ENCODE assay signal across 23 cellular contexts in the genomic region with DNA sequence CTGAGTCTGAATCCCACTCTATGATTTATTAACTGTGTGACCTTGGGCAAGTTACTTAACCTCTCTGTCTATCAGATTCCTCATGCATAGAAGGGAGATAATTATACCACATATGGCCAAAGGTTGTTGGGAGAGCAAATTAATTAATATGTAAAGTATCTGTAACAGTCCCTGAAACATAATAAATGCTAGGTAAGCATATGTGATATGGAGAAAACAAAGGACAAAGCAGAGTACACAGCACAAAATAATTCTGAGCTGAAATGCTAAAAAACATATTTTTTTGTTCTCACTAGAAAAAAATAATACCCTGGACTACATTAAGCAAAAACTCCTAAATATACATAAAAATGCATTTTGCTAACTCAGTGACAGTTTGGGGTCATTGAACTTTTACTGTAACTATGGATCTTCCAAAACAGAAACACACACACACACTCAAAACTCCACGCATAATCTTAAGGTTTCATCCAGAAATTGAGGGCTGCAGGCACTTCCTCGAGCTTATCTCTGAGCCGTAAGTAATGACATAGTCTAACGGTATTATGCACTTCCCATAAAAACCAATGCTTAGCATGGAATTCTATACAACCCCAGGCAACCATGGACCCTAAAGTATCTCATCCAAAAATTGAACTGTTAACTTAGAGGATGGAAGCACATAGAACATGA.
"Had no signal": no experiment of that assay in that cellular context is flagged by ENCODE, and none has a peak within 500 bp of the region (broad histone marks: within the 10 kb centered on the region; RNA-seq: fewer than 3 reads in every experiment).

No MANE protein-coding gene starts in this region.

- H3K4me3 ChIP-seq: gastroesophageal sphincter, neural progenitor cell, uterus had no signal

- H3K4me2 ChIP-seq: neural progenitor cell had no signal

- H3K9me3 ChIP-seq: gastroesophageal sphincter, uterus had no signal

- FAIRE-seq: colon had no signal

- DNase-seq: activated CD4-positive, alpha-beta T cell treated with anti-CD3 and anti-CD28 coated beads, Interleukin-2, amount 10 ng/mL, durations not matched to agents 7 days and 5 days; activated CD8-positive, alpha-beta T cell treated with anti-CD3 and anti-CD28 coated beads, Interleukin-2, amount 10 ng/mL, durations not matched to agents 7 days and 5 days; activated gamma-delta T cell treated with Interleukin-2 at 50 U/mL for 16 hours; aorta; caudate nucleus; effector memory CD4-positive, alpha-beta T cell; head of caudate nucleus; islet precursor cell; left cardiac atrium; naive B cell; posterior cingulate gyrus; stimulated activated CD4-positive, alpha-beta T cell treated with anti-CD3 and anti-CD28 coated beads, Interleukin-2, amount 100 ng/mL, for 48 hours; stimulated activated CD8-positive, alpha-beta memory T cell treated with anti-CD3 and anti-CD28 coated beads, Interleukin-4, amount 100 ng/mL, for 48 hours; stimulated activated naive B cell treated with anti-CD40 and anti-IgM and Interleukin-4, amounts not matched to agents 10 μg/mL and 1 μg/mL and 100 μg/mL, for 72 hours; T-helper 9 cell; trophoblast cell; uterus had no signal

- H3K27ac ChIP-seq: gastroesophageal sphincter, neural progenitor cell, uterus, VCaP had no signal

- H3K36me3 ChIP-seq: gastroesophageal sphincter, neural progenitor cell, uterus had no signal

- H3K9ac ChIP-seq: neural progenitor cell had no signal

- ATAC-seq: activated CD4-positive, CD25-positive, alpha-beta regulatory T cell treated with anti-CD3 and anti-CD28 coated beads, Interleukin-2, amount 50 U/mL, for 24 hours; activated CD8-positive, alpha-beta T cell treated with anti-CD3 and anti-CD28 coated beads, Interleukin-2, amount 10 ng/mL, durations not matched to agents 7 days and 5 days; gastroesophageal sphincter; left cardiac atrium; sciatic nerve; stimulated activated naive B cell treated with anti-CD40 and anti-IgM and Interleukin-4, amounts not matched to agents 10 μg/mL and 1 μg/mL and 100 μg/mL, for 72 hours had no signal

- H3K4me1 ChIP-seq: gastroesophageal sphincter, neural progenitor cell, uterus had no signal

- H2AFZ ChIP-seq: neural progenitor cell had no signal

- H3K27me3 ChIP-seq: gastroesophageal sphincter, neural progenitor cell, uterus had no signal
